ENCODE assay signal across 19 cellular contexts in the genomic region with DNA sequence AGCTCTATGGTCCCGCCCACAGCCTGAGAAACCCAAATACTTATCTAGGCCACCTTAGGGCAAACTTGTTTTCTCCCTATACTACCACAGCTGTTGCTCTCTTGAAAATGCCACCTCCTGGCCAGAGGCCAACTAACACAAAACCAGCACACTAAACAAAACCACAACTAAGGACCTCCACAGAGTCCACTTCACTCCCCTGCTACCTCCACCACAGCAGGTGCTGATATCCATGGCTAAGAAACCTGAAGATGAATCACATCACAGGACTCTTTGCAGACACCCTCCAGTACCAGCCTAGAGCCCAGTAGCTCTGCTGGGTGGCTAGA.
"Had no signal": no experiment of that assay in that cellular context is flagged by ENCODE, and none has a peak within 500 bp of the region (broad histone marks: within the 10 kb centered on the region; RNA-seq: fewer than 3 reads in every experiment).

No MANE protein-coding gene starts in this region.

- ATAC-seq: activated CD8-positive, alpha-beta T cell treated with anti-CD3 and anti-CD28 coated beads for 36 hours; gastrocnemius medialis had no signal

- H3K4me3 ChIP-seq: dorsolateral prefrontal cortex, gastrocnemius medialis, heart right ventricle, left ventricle myocardium inferior had no signal

- H3K9me3 ChIP-seq: gastrocnemius medialis had no signal

- H3K27ac ChIP-seq: dorsolateral prefrontal cortex, gastrocnemius medialis, heart right ventricle, left ventricle myocardium inferior had no signal

- H3K27me3 Mint-ChIP-seq: activated CD8-positive, alpha-beta T cell treated with anti-CD3 and anti-CD28 coated beads for 36 hours; activated naive CD8-positive, alpha-beta T cell treated with anti-CD3 and anti-CD28 coated beads, Interleukin-2, amount 10 ng/mL, durations not matched to agents 7 days and 5 days; activated T-cell treated with anti-CD3 and anti-CD28 coated beads, Interleukin-2, amount 50 U/mL, for 24 hours had no signal

- H3K27me3 ChIP-seq: dorsolateral prefrontal cortex, gastrocnemius medialis, heart right ventricle had no signal

- H3K4me1 Mint-ChIP-seq: activated naive CD8-positive, alpha-beta T cell treated with anti-CD3 and anti-CD28 coated beads, Interleukin-2, amount 10 ng/mL, durations not matched to agents 7 days and 5 days had no signal

- H3K27ac Mint-ChIP-seq: activated CD8-positive, alpha-beta T cell treated with anti-CD3 and anti-CD28 coated beads for 36 hours; activated naive CD8-positive, alpha-beta T cell treated with anti-CD3 and anti-CD28 coated beads, Interleukin-2, amount 10 ng/mL, durations not matched to agents 7 days and 5 days; activated T-cell treated with anti-CD3 and anti-CD28 coated beads, Interleukin-2, amount 50 U/mL, for 24 hours; activated T-helper 2 cell treated with anti-CD3 and anti-CD28 coated beads, Interferon-gamma antibody, Interleukin-2, Interleukin-4, amounts not matched to agents 10 μg/mL and 5 μg/mL and 100 μg/mL, durations not matched to agents 14 hours and 24 hours and 36 hours had no signal

- H3K9me3 Mint-ChIP-seq: activated T-helper 2 cell treated with anti-CD3 and anti-CD28 coated beads, Interferon-gamma antibody, Interleukin-2, Interleukin-4, amounts not matched to agents 10 μg/mL and 5 μg/mL and 100 μg/mL, durations not matched to agents 14 hours and 24 hours and 36 hours had no signal

- H3K4me3 Mint-ChIP-seq: activated CD8-positive, alpha-beta T cell treated with anti-CD3 and anti-CD28 coated beads for 36 hours; activated naive CD8-positive, alpha-beta T cell treated with anti-CD3 and anti-CD28 coated beads, Interleukin-2, amount 10 ng/mL, durations not matched to agents 7 days and 5 days; activated T-cell treated with anti-CD3 and anti-CD28 coated beads, Interleukin-2, amount 50 U/mL, for 24 hours; nephron had no signal

- H3K36me3 ChIP-seq: gastrocnemius medialis, heart right ventricle, left ventricle myocardium inferior had no signal

- H3K4me1 ChIP-seq: gastrocnemius medialis, heart right ventricle, left ventricle myocardium inferior had no signal

- DNase-seq: activated CD4-positive, alpha-beta T cell treated with anti-CD3 and anti-CD28 coated beads for 48 hours; activated CD4-positive, CD25-positive, alpha-beta regulatory T cell; activated CD8-positive, alpha-beta T cell treated with anti-CD3 and anti-CD28 coated beads for 36 hours; activated naive CD4-positive, alpha-beta T cell treated with Interleukin-2 at 50 U/mL for 16 hours; activated naive CD8-positive, alpha-beta T cell treated with anti-CD3 and anti-CD28 coated beads, Interleukin-2, amount 10 ng/mL, durations not matched to agents 7 days and 5 days; activated T-cell treated with anti-CD3 and anti-CD28 coated beads, Interleukin-2, amount 50 U/mL, for 24 hours; amygdala; caudate nucleus; dorsolateral prefrontal cortex; gastrocnemius medialis; heart right ventricle; left ventricle myocardium inferior; midbrain; retina; stimulated activated CD4-positive, alpha-beta T cell treated with anti-CD3 and anti-CD28 coated beads, Interleukin-1b, Interleukin-23, amount 100 ng/mL, for 48 hours; stimulated activated CD8-positive, alpha-beta memory T cell treated with anti-CD3 and anti-CD28 coated beads, Interleukin-4, amount 100 ng/mL, for 48 hours; stimulated activated naive CD4-positive, alpha-beta T cell had no signal

- H3K36me3 Mint-ChIP-seq: activated naive CD8-positive, alpha-beta T cell treated with anti-CD3 and anti-CD28 coated beads, Interleukin-2, amount 10 ng/mL, durations not matched to agents 7 days and 5 days had no signal
